Comparison of ENCODE assay signal across 20 cellular contexts in the genomic region with DNA sequence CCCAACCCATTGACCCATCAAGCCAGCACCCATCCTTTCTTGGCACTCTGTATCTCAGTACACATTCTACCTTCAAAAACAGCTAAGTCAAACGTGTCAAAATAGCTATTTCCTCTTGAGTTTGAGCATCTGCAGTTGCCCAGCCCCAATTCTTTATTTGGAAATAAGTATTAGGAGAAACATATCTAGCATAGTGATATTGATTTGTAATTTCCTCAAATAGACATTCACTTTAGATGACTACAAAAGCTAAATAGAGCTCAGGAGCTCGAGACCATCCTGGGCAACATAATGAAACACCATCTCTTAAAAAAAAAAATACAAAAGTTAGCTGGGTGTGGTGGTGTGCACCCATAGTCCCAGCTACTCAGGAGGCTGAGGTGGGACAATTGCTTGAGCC. TPM values are rescaled to one million over a fixed set of nuclear protein-coding genes. Genes with fewer than 3 reads are reported as not detected.
A peak's percentile ranks its signal among the peaks of the same experiment; 100 is the strongest.
DNase-seq lines count a peak whose midpoint lies in the region; FAIRE-seq and TF ChIP-seq lines count a peak whose summit lies in the region.
"Had no signal": no experiment of that assay in that cellular context is flagged by ENCODE, and none has a peak within 500 bp of the region (broad histone marks: within the 10 kb centered on the region; RNA-seq: fewer than 3 reads in every experiment).

No MANE protein-coding gene starts in this region.

- FAIRE-seq in RCC 7860 (lab: Jason Lieb, UNC) = no peak
- FAIRE-seq: D721Med, H1 had no signal

- no peaks in the 10 kb centered on the region for H3K27me3 Mint-ChIP-seq in chondrocyte (ENCODE audit: low read depth)
- H3K27me3 Mint-ChIP-seq: CD4-positive, alpha-beta T cell had no signal

- no peak overlapping the region for H2BK120ac ChIP-seq in trophoblast cell (ENCODE audit: insufficient read depth, low read length, poor library complexity)

- no peak for DNase-seq in GM23248
- DNase-seq in chondrocyte (ENCODE audit: low spot score) = no peak
- peak; percentile 55 for DNase-seq in myocyte (ENCODE audit: low read depth)
- no peak for DNase-seq in trophoblast cell
- no peak for DNase-seq in DMS153 (lab: John Stamatoyannopoulos, UW)
- DNase-seq in GDM1 (lab: John Stamatoyannopoulos, UW) = no peak
- DNase-seq in right atrium auricular region (ENCODE audit: low spot score) = no peak
- no peak for DNase-seq in RCC 7860 (ENCODE audit: low spot score)
- DNase-seq: AML-193; Caco-2; CD4-positive, alpha-beta T cell; DMS79; GF-D8; H9 had no signal

- H3K36me3 ChIP-seq in GM23248 (ENCODE audit: low read depth) = peaks cover 51% of the 10 kb centered on the region
- peaks cover 7 to 17% of the 10 kb centered on the region in 2 experiments for H3K36me3 ChIP-seq in trophoblast cell (ENCODE audit: control insufficient read depth in 1 of 2, insufficient read depth in 2 of 2, low read length in 2 of 2)
- peaks cover 22% of the 10 kb centered on the region for H3K36me3 ChIP-seq in right atrium auricular region

- no peak for TF ChIP-seq CTCF in chondrocyte (IDR thresholded peaks at IDR 0.05)
- no peak for TF ChIP-seq CTCF in right atrium auricular region (IDR thresholded peaks at IDR 0.05)

- H3K4ac ChIP-seq in trophoblast cell (ENCODE audit: low read depth, low read length) = no peak overlapping the region

- H3K9me2 ChIP-seq in GM23248 (ENCODE audit: insufficient read depth) = no peaks in the 10 kb centered on the region

- in situ Hi-C loops in GM23248 (cut with MboI) = no loop called here

- H3K27ac ChIP-seq in GM23248 (peak overlapping the region; percentile 49), trophoblast cell (ENCODE audit: low read depth, low read length) (no peak overlapping the region), right atrium auricular region (peak overlapping the region in 1 of 2 donors; percentile 11)
- H3K27ac ChIP-seq: 22Rv1, A549, C4-2B, HL-60 had no signal

- no peak overlapping the region for H3K14ac ChIP-seq in trophoblast cell (ENCODE audit: low read length)

- H3K9me3 Mint-ChIP-seq in chondrocyte (ENCODE audit: low read depth) = no peaks in the 10 kb centered on the region
- H3K9me3 Mint-ChIP-seq: CD4-positive, alpha-beta T cell; H9 had no signal

- no peaks in the 10 kb centered on the region for H3K27me3 ChIP-seq in GM23248 (replicated peaks; ENCODE audit: insufficient read depth)
- no peaks in the 10 kb centered on the region for H3K27me3 ChIP-seq in trophoblast cell (ENCODE audit: insufficient read depth, low read length)
- no peaks in the 10 kb centered on the region for H3K27me3 ChIP-seq in right atrium auricular region

- no peak overlapping the region for H3K4me3 Mint-ChIP-seq in chondrocyte (ENCODE audit: unreplicated experiment)
- H3K4me3 Mint-ChIP-seq: CD4-positive, alpha-beta T cell; H9 had no signal

- no peak overlapping the region for H3K4me2 ChIP-seq in GM23248 (ENCODE audit: unreplicated experiment)
- H3K4me2 ChIP-seq in trophoblast cell (ENCODE audit: low read length) = no peak overlapping the region
- H3K4me2 ChIP-seq: A549 had no signal

- H2BK5ac ChIP-seq in trophoblast cell (ENCODE audit: low read depth, low read length, poor library complexity) = no peak overlapping the region

- H4K8ac ChIP-seq in trophoblast cell (ENCODE audit: low read depth, low read length) = no peak overlapping the region

- 54 to 56% methylated on average over 2 of the region's 2 CpGs for WGBS in GM23248 (ENCODE audit: low coverage in 1 of 2, low lambda C conversion rate in 2 of 2, missing lambda C conversion rate in 2 of 2), 2 experiments
- WGBS in trophoblast cell (ENCODE audit: extremely low coverage, insufficient coverage, insufficient read length) = no CpG with 5 or more reads among the region's 2 CpGs

- no peak overlapping the region for H4K91ac ChIP-seq in trophoblast cell (ENCODE audit: low read depth, low read length)

- H3K27ac Mint-ChIP-seq in chondrocyte (ENCODE audit: unreplicated experiment) = peak overlapping the region; percentile 58
- H3K27ac Mint-ChIP-seq: CD4-positive, alpha-beta T cell; H9 had no signal

- H3K79me1 ChIP-seq in trophoblast cell (ENCODE audit: low read length) = no peaks in the 10 kb centered on the region

- no peak overlapping the region for H2AFZ ChIP-seq in GM23248
- no peak overlapping the region for H2AFZ ChIP-seq in trophoblast cell (ENCODE audit: insufficient read depth, low read length, poor library complexity)

- peak overlapping the region; percentile 9 for H3K23ac ChIP-seq in trophoblast cell (ENCODE audit: low read length)

- H3K18ac ChIP-seq in trophoblast cell (ENCODE audit: low read length) = no peak overlapping the region

- no peak overlapping the region for H2AK5ac ChIP-seq in trophoblast cell (ENCODE audit: low read length)

- no peaks in the 10 kb centered on the region for H4K20me1 ChIP-seq in GM23248 (ENCODE audit: insufficient read depth)

- H4K12ac ChIP-seq in trophoblast cell (ENCODE audit: low read depth, low read length) = no peak overlapping the region

- H2BK12ac ChIP-seq in trophoblast cell (ENCODE audit: low read length) = no peak overlapping the region

- H3K4me3 ChIP-seq in GM23248 (no peak overlapping the region), trophoblast cell (ENCODE audit: low read depth, low read length) (no peak overlapping the region), right atrium auricular region (no peak overlapping the region)
- H3K4me3 ChIP-seq: A549 had no signal

- H3K36me3 Mint-ChIP-seq in chondrocyte (ENCODE audit: low read depth) = peaks cover 63% of the 10 kb centered on the region

- H3K4me1 Mint-ChIP-seq in chondrocyte (ENCODE audit: low read depth) = peaks cover 92% of the 10 kb centered on the region

- peaks cover 36% of the 10 kb centered on the region for H3K4me1 ChIP-seq in GM23248 (ENCODE audit: insufficient read depth)
- peaks cover 0 to 3% of the 10 kb centered on the region in 2 experiments for H3K4me1 ChIP-seq in trophoblast cell (ENCODE audit: control insufficient read depth in 1 of 2, insufficient read depth in 2 of 2, low read length in 2 of 2)
- H3K4me1 ChIP-seq in right atrium auricular region = peaks cover 0 to 40% of the 10 kb centered on the region in 2 donors
- H3K4me1 ChIP-seq: A549, Caco-2 had no signal

- H3K9me3 ChIP-seq in GM23248 (ENCODE audit: low read depth) = no peaks in the 10 kb centered on the region
- H3K9me3 ChIP-seq in trophoblast cell (ENCODE audit: insufficient read depth, low read depth, low read length) = no peaks in the 10 kb centered on the region
- H3K9me3 ChIP-seq in right atrium auricular region = no peaks in the 10 kb centered on the region
- H3K9me3 ChIP-seq: A549 had no signal

- H3K9ac ChIP-seq in GM23248 = no peak overlapping the region
- no peak overlapping the region for H3K9ac ChIP-seq in trophoblast cell (ENCODE audit: low read length)

- H3K79me2 ChIP-seq in GM23248 (ENCODE audit: insufficient read depth) (peaks cover 98% of the 10 kb centered on the region), trophoblast cell (ENCODE audit: control insufficient read depth, insufficient read depth, low read length, poor library complexity) (no peaks in the 10 kb centered on the region)

- H3F3A ChIP-seq in GM23248 (ENCODE audit: insufficient read depth) = peaks cover 86% of the 10 kb centered on the region

RNA-seq across cellular contexts. Expression of a gene that starts 59.2 kb away (rescaled TPM):
- total RNA-seq in GM23248 (2014; rRNA removed; shearing (Covaris generic)) = 2.4 TPM in 2 replicates
- 1.4 and 1.5 TPM in 2 replicates for polyA plus RNA-seq in GM23248 (2016; fragmentation: Nextera tagmentation; extraction: Ambion mirVana)
- total RNA-seq in chondrocyte (0.30 to 0.94 TPM (median 0.69 TPM) in 3 replicates), myocyte (2.9 and 6.5 TPM in 2 replicates), right atrium auricular region (1 to 10 TPM in 1 of 2 donors, under 1 TPM in 1; 0.67 to 1.9 TPM)
- polyA plus RNA-seq in myocyte (2012) = 0.84 TPM
- 0.60 and 0.75 TPM in 2 replicates for polyA plus RNA-seq in trophoblast cell (2013)
